In genomic region chr10:101843032-101843991, GRCh38 we compare ENCODE assay signal across 8 cellular contexts. TPM values are rescaled to one million over a fixed set of nuclear protein-coding genes. Genes with fewer than 3 reads are reported as not detected.
A peak's percentile ranks its signal among the peaks of the same experiment; 100 is the strongest.
DNase-seq lines count a peak whose midpoint lies in the region; ATAC-seq and TF ChIP-seq lines count a peak whose summit lies in the region.

KCNIP2 (minus strand) TSS chr10:101843800; CDS start chr10:101843568, 232 bp downstream.

- H3K27me3 ChIP-seq in H7 (ENCODE audit: control insufficient read depth, insufficient read depth, low read length) (peaks cover 19% of the 10 kb centered on the region), SK-N-SH (ENCODE audit: insufficient read depth) (no peaks in the 10 kb centered on the region)

- WGBS in SK-N-SH (ENCODE audit: low lambda C conversion rate) = 37% methylated on average over 38 of the region's 59 CpGs

- CTCF ChIA-PET in SK-N-SH (lab: Yijun Ruan, JAX) = interaction anchor here (0.6 to 13.4 kb wide), 25 partner anchors 13 to 841 kb away, joined by 3 to 301 read pairs (median 4); partner anchors contain the start of gene NPM3

- H3K27ac ChIP-seq in 22Rv1 (no peak within 1 kb of the TSS), SK-N-SH (ENCODE audit: low read depth in 2 of 2, low read length in 1 of 2) (no peak within 1 kb of the TSS; a peak in 1 of 4 replicates), angular gyrus (ENCODE audit: low read depth, low read length) (peak within 1 kb of the TSS; percentile 66)

- TF ChIP-seq CTCF in 22Rv1 (IDR thresholded peaks at IDR 0.05) (peak; percentile 88), SK-N-SH (IDR thresholded peaks at IDR 0.05) (peak; percentile 78)

- H3K79me2 ChIP-seq in SK-N-SH (ENCODE audit: insufficient read depth) = peaks cover 5% of the 10 kb centered on the region; the same call in 1 of the 2 replicates

- H3K4me1 ChIP-seq in SK-N-SH (ENCODE audit: control insufficient read depth in 1 of 2, insufficient read depth in 2 of 2, low read depth in 1 of 2, low read length in 1 of 2) = peaks cover 0 to 24% of the 10 kb centered on the region in 2 experiments; a peak in 1 of 4 replicates

- H4K20me1 ChIP-seq in SK-N-SH (ENCODE audit: insufficient read depth) = 0 out of 2 replicates have a peak, but pooled peaks cover 3% of the 10 kb centered on the region

- peak within 1 kb of the TSS; percentile 62 for H3K4me2 ChIP-seq in SK-N-SH

- H3K9me3 ChIP-seq in SK-N-SH = no peaks in the 10 kb centered on the region

- H3K9me2 ChIP-seq in SK-N-SH = no peaks in the 10 kb centered on the region

- DNase-seq in H7 (peak; percentile 97), SK-N-SH (peak; percentile 91), hypothalamus (lab: John Stamatoyannopoulos, UW) (peak in 26 of 51 donors; percentile 7 to 70 (median 38)), DMS153 treated with DMSO at 0.1 percent for 48 hours (lab: John Stamatoyannopoulos, UW; ENCODE audit: unreplicated experiment) (no peak)
- peak; percentile 30 to 51 for DNase-seq in stimulated activated CD4-positive, alpha-beta T cell treated with anti-CD3 and anti-CD28 coated beads, Interleukin-2, amount 100 ng/mL, for 48 hours

- H3K4me3 ChIP-seq in H7 (ENCODE audit: insufficient read depth, low read depth, low read length) = peak within 1 kb of the TSS; percentile 55
- H3K4me3 ChIP-seq in SK-N-SH (ENCODE audit: low read depth in 2 of 2, low read length in 1 of 2) = peak within 1 kb of the TSS; percentile 54 to 60

- POLR2A ChIA-PET in SK-N-SH (lab: Yijun Ruan, JAX) = interaction anchor here (0.7 kb wide), 1 partner anchor 15 kb away, joined by 4 read pairs; no protein-coding TSS in a partner anchor

- no peak for TF ChIP-seq EP300 in SK-N-SH (IDR thresholded peaks at IDR 0.05; ENCODE audit: borderline replicate concordance in 1 of 2, low read depth in 1 of 2, low read length in 1 of 2)

- no peak within 1 kb of the TSS for H2AFZ ChIP-seq in SK-N-SH (ENCODE audit: low read depth)

- H3K36me3 ChIP-seq in H7 (replicated peaks; ENCODE audit: control insufficient read depth, insufficient read depth, low read length) = no peaks in the 10 kb centered on the region
- peaks cover 0 to 4% of the 10 kb centered on the region in 2 experiments for H3K36me3 ChIP-seq in SK-N-SH (replicated peaks in 1 of 2; ENCODE audit: control insufficient read depth in 1 of 2, insufficient read depth in 2 of 2, low read length in 1 of 2)

- peak; percentile 27 for TF ChIP-seq RAD21 in SK-N-SH (IDR thresholded peaks at IDR 0.05; ENCODE audit: low read length)

- peaks cover 7% of the 10 kb centered on the region for H3F3A ChIP-seq in SK-N-SH (replicated peaks; ENCODE audit: insufficient read depth)

- ATAC-seq in HG03139 (IDR thresholded peaks at IDR 0.05; ENCODE audit: unreplicated experiment) = no peak

- H3K9ac ChIP-seq in SK-N-SH = no peak within 1 kb of the TSS

TF ChIP-seq in SK-N-SH, 30 proteins besides CTCF, POLR2A, EP300 and RAD21:
- TF ChIP-seq IRF3 (IDR thresholded peaks at IDR 0.05; ENCODE audit: low read depth, low read length) (no peak), MXI1 (IDR thresholded peaks at IDR 0.05; ENCODE audit: low read depth, low read length) (peak; percentile 20; the same call in 1 of the 2 replicates), SMC3 (IDR thresholded peaks at IDR 0.05; ENCODE audit: low read depth, low read length) (0 out of 2 replicates have a peak, but pooled peaks have one; percentile 11)

RNA-seq across cellular contexts. Expression of gene KCNIP2, which starts in this region (rescaled TPM):
- 2.3 and 5.9 TPM in 2 replicates for total RNA-seq in H7 (2014; rRNA removed; shearing (Covaris generic))
- 1.0 and 1.8 TPM in 2 replicates for polyA plus RNA-seq in SK-N-SH (2012; rRNA removed)
- 0.12 and 0.38 TPM in 2 replicates for polyA plus RNA-seq in SK-N-SH (2012; cell fraction: cytosol; rRNA removed)
- 12.0 and 12.4 TPM in 2 replicates for polyA plus RNA-seq in SK-N-SH (2012; cell fraction: nucleus; rRNA removed)
